16 cellular contexts compared by ENCODE assay signal in genomic region chr22:46447906-46448669, GRCh38.
"Had no signal": no experiment of that assay in that cellular context is flagged by ENCODE, and none has a peak within 500 bp of the region (broad histone marks: within the 10 kb centered on the region; RNA-seq: fewer than 3 reads in every experiment).

No MANE protein-coding gene starts in this region.

- DNase-seq: activated CD4-positive, alpha-beta T cell treated with anti-CD3 and anti-CD28 coated beads, Interleukin-2, amount 10 ng/mL, durations not matched to agents 7 days and 5 days; activated CD8-positive, alpha-beta memory T cell treated with anti-CD3 and anti-CD28 coated beads, Interleukin-2, amount 50 U/mL, for 4 hours; activated naive CD4-positive, alpha-beta T cell treated with anti-CD3 and anti-CD28 coated beads, Interleukin-2, amount 10 ng/mL, durations not matched to agents 7 days and 5 days; activated naive CD8-positive, alpha-beta T cell treated with anti-CD3 and anti-CD28 coated beads, Interleukin-2, amount 50 U/mL, for 24 hours; activated T-cell treated with anti-CD3 and anti-CD28 coated beads, Interleukin-2, amount 50 U/mL, for 4 hours; anterior cingulate cortex; colonic mucosa; immature natural killer cell; stimulated activated naive CD4-positive, alpha-beta T cell treated with Interleukin-2 at 50 U/mL for 16 hours; T-helper 1 cell; T-helper 9 cell; tibial artery had no signal

- H3K27ac ChIP-seq: colonic mucosa, gastroesophageal sphincter, heart left ventricle, tibial artery had no signal

- FAIRE-seq: endometrium had no signal

- H3K4me3 ChIP-seq: colonic mucosa, gastroesophageal sphincter, heart left ventricle, tibial artery had no signal

- H3K27me3 ChIP-seq: colonic mucosa had no signal

- ATAC-seq: activated naive CD8-positive, alpha-beta T cell treated with anti-CD3 and anti-CD28 coated beads, Interleukin-2, amount 50 U/mL, for 24 hours; activated T-cell treated with anti-CD3 and anti-CD28 coated beads, Interleukin-2, amount 50 U/mL, for 4 hours; esophagus mucosa; gastroesophageal sphincter; heart left ventricle had no signal

- H3K4me1 ChIP-seq: colonic mucosa, gastroesophageal sphincter, tibial artery had no signal

- H3K9me3 ChIP-seq: colonic mucosa, gastroesophageal sphincter, heart left ventricle, tibial artery had no signal

- H3K36me3 ChIP-seq: colonic mucosa, gastroesophageal sphincter, heart left ventricle, tibial artery had no signal
